9 cellular contexts compared by ENCODE assay signal in genomic region chr7:26688936-26689506, GRCh38.
DNase-seq lines count a peak whose midpoint lies in the region; ATAC-seq, FAIRE-seq and TF ChIP-seq lines count a peak whose summit lies in the region.
"Had no signal": no experiment of that assay in that cellular context is flagged by ENCODE, and none has a peak within 500 bp of the region (broad histone marks: within the 10 kb centered on the region; RNA-seq: fewer than 3 reads in every experiment).

No MANE protein-coding gene starts in this region.

- DNase-seq in GM12892 (ENCODE audit: insufficient read length) (no peak), inferior parietal cortex (ENCODE audit: extremely low spot score) (peak; percentile 22), NCI-H2227 treated with DMSO at 0.1 percent for 48 hours (lab: John Stamatoyannopoulos, UW) (no peak)
- no peak for DNase-seq in stimulated activated CD4-positive, alpha-beta T cell treated with anti-CD3 and anti-CD28 coated beads, Interleukin-1b, Interleukin-23, amount 100 ng/mL, for 48 hours
- no peak for DNase-seq in activated T-cell treated with anti-CD3 and anti-CD28 coated beads, Interleukin-2, amount 50 U/mL, for 48 hours
- DNase-seq: RPMI8226 had no signal

- peak; percentile 73 for FAIRE-seq in GM12892 (lab: Jason Lieb, UNC)

- ATAC-seq in GM21529 (IDR thresholded peaks at IDR 0.05; ENCODE audit: unreplicated experiment) (peak; percentile 91), HG03442 (IDR thresholded peaks at IDR 0.05; ENCODE audit: unreplicated experiment) (peak; percentile 65), GM18520 (IDR thresholded peaks at IDR 0.05; ENCODE audit: unreplicated experiment) (no peak)

- TF ChIP-seq POLR2A in GM12892 (IDR thresholded peaks at IDR 0.05; ENCODE audit: low read depth, low read length): no peak
